In genomic region chr2:46722142-46722541, GRCh38 we compare ENCODE assay signal across 33 cellular contexts.
"Had no signal": no experiment of that assay in that cellular context is flagged by ENCODE, and none has a peak within 500 bp of the region (broad histone marks: within the 10 kb centered on the region; RNA-seq: fewer than 3 reads in every experiment).

No MANE protein-coding gene starts in this region.

- H3K9me3 ChIP-seq: body of pancreas, gastrocnemius medialis, mucosa of descending colon, neutrophil, ovary, psoas muscle, sigmoid colon, upper lobe of left lung, vagina had no signal

- DNase-seq: activated CD4-positive, alpha-beta T cell treated with anti-CD3 and anti-CD28 coated beads for 36 hours; activated CD4-positive, CD25-positive, alpha-beta regulatory T cell; activated CD8-positive, alpha-beta T cell treated with anti-CD3 and anti-CD28 coated beads, Interleukin-2, amount 10 ng/mL, durations not matched to agents 7 days and 5 days; activated naive CD4-positive, alpha-beta T cell; activated T-cell treated with anti-CD3 and anti-CD28 coated beads for 4 hours; activated T-cell treated with anti-CD3 and anti-CD28 coated beads, Interleukin-2, amount 50 U/mL, for 72 hours; anterior cingulate cortex; body of pancreas; cerebellar nuclear complex; dorsolateral prefrontal cortex; effector memory CD4-positive, alpha-beta T cell; erythroblast; gastrocnemius medialis; hippocampal formation; left cardiac atrium; left ventricle myocardium superior; mucosa of descending colon; ovary; psoas muscle; sigmoid colon; small intestine; stimulated activated CD4-positive, alpha-beta T cell treated with anti-CD3 and anti-CD28 coated beads, Interleukin-4, amount 100 ng/mL, for 24 hours; substantia nigra; upper lobe of left lung had no signal

- H3K9me3 Mint-ChIP-seq: natural killer cell treated with Interleukin-12 subunit alpha and Interleukin-12 subunit beta and Interleukin-15 and Interleukin-18, amount 100 ng/mL, for 72 hours; stimulated activated effector memory CD8-positive, alpha-beta T cell treated with anti-CD3 and anti-CD28 coated beads, Interleukin-12 subunit alpha, Interleukin-12 subunit beta, amount 100 ng/mL, for 72 hours had no signal

- H3K27ac Mint-ChIP-seq: activated CD4-positive, alpha-beta T cell treated with anti-CD3 and anti-CD28 coated beads for 36 hours; activated CD8-positive, alpha-beta T cell treated with anti-CD3 and anti-CD28 coated beads, Interleukin-2, amount 10 ng/mL, durations not matched to agents 7 days and 5 days; activated naive CD4-positive, alpha-beta T cell treated with anti-CD3 and anti-CD28 coated beads, Interleukin-2, amount 50 U/mL, for 72 hours; activated T-cell treated with anti-CD3 and anti-CD28 coated beads, Interleukin-2, amount 50 U/mL, for 72 hours; natural killer cell treated with Interleukin-12 subunit alpha and Interleukin-12 subunit beta and Interleukin-15 and Interleukin-18, amount 100 ng/mL, for 72 hours; stimulated activated effector memory CD8-positive, alpha-beta T cell treated with anti-CD3 and anti-CD28 coated beads, Interleukin-12 subunit alpha, Interleukin-12 subunit beta, amount 100 ng/mL, for 72 hours; stimulated activated naive CD8-positive, alpha-beta T cell treated with anti-CD3 and anti-CD28 coated beads, Interleukin-15, Interleukin-2, amounts not matched to agents 100 ng/mL and 50 ng/mL, for 24 hours; T-helper 2 cell treated with Interferon-gamma antibody and Interleukin-4, amounts not matched to agents 5 μg/mL and 100 μg/mL, for 36 hours had no signal

- H3K4me3 ChIP-seq: body of pancreas, cardiac muscle cell, coronary artery, dorsolateral prefrontal cortex, gastrocnemius medialis, mucosa of descending colon, ovary, psoas muscle, sigmoid colon, upper lobe of left lung, vagina had no signal

- H3K36me3 Mint-ChIP-seq: natural killer cell treated with Interleukin-12 subunit alpha and Interleukin-12 subunit beta and Interleukin-15 and Interleukin-18, amount 100 ng/mL, for 72 hours had no signal

- H3K36me3 ChIP-seq: cardiac muscle cell, gastrocnemius medialis, neutrophil, ovary, sigmoid colon, upper lobe of left lung, vagina had no signal

- ATAC-seq: activated CD4-positive, alpha-beta T cell treated with anti-CD3 and anti-CD28 coated beads for 36 hours; activated CD8-positive, alpha-beta T cell treated with anti-CD3 and anti-CD28 coated beads, Interleukin-2, amount 10 ng/mL, durations not matched to agents 7 days and 5 days; activated naive CD4-positive, alpha-beta T cell treated with anti-CD3 and anti-CD28 coated beads, Interleukin-2, amount 50 U/mL, for 72 hours; activated T-cell treated with anti-CD3 and anti-CD28 coated beads, Interleukin-2, amount 50 U/mL, for 72 hours; body of pancreas; gastrocnemius medialis; left cardiac atrium; left ventricle myocardium superior; mucosa of descending colon; natural killer cell treated with Interleukin-12 subunit alpha and Interleukin-12 subunit beta and Interleukin-15 and Interleukin-18, amount 100 ng/mL, for 72 hours; stimulated activated effector memory CD8-positive, alpha-beta T cell treated with anti-CD3 and anti-CD28 coated beads, Interleukin-12 subunit alpha, Interleukin-12 subunit beta, amount 100 ng/mL, for 72 hours had no signal

- H3K27me3 Mint-ChIP-seq: activated CD4-positive, alpha-beta T cell treated with anti-CD3 and anti-CD28 coated beads for 36 hours; natural killer cell treated with Interleukin-12 subunit alpha and Interleukin-12 subunit beta and Interleukin-15 and Interleukin-18, amount 100 ng/mL, for 72 hours; stimulated activated naive CD8-positive, alpha-beta T cell treated with anti-CD3 and anti-CD28 coated beads, Interleukin-15, Interleukin-2, amounts not matched to agents 100 ng/mL and 50 ng/mL, for 24 hours had no signal

- H3K27ac ChIP-seq: body of pancreas, cardiac muscle cell, coronary artery, dorsolateral prefrontal cortex, neutrophil, ovary, psoas muscle, vagina had no signal

- H3K27me3 ChIP-seq: body of pancreas, cardiac muscle cell, dorsolateral prefrontal cortex, gastrocnemius medialis, neutrophil, ovary, sigmoid colon, upper lobe of left lung, vagina had no signal

- H3K4me3 Mint-ChIP-seq: activated CD4-positive, alpha-beta T cell treated with anti-CD3 and anti-CD28 coated beads for 36 hours; activated CD8-positive, alpha-beta T cell treated with anti-CD3 and anti-CD28 coated beads, Interleukin-2, amount 10 ng/mL, durations not matched to agents 7 days and 5 days; activated T-cell treated with anti-CD3 and anti-CD28 coated beads, Interleukin-2, amount 50 U/mL, for 72 hours; natural killer cell treated with Interleukin-12 subunit alpha and Interleukin-12 subunit beta and Interleukin-15 and Interleukin-18, amount 100 ng/mL, for 72 hours; stimulated activated effector memory CD8-positive, alpha-beta T cell treated with anti-CD3 and anti-CD28 coated beads, Interleukin-12 subunit alpha, Interleukin-12 subunit beta, amount 100 ng/mL, for 72 hours; stimulated activated naive CD8-positive, alpha-beta T cell treated with anti-CD3 and anti-CD28 coated beads, Interleukin-15, Interleukin-2, amounts not matched to agents 100 ng/mL and 50 ng/mL, for 24 hours; T-helper 2 cell treated with Interferon-gamma antibody and Interleukin-4, amounts not matched to agents 5 μg/mL and 100 μg/mL, for 36 hours had no signal
